Comparison of ENCODE assay signal across 17 cellular contexts in genomic region chrX:126658447-126658846, GRCh38.
DNase-seq lines count a peak whose midpoint lies in the region; ATAC-seq and TF ChIP-seq lines count a peak whose summit lies in the region.
"Had no signal": no experiment of that assay in that cellular context is flagged by ENCODE, and none has a peak within 500 bp of the region (broad histone marks: within the 10 kb centered on the region; RNA-seq: fewer than 3 reads in every experiment).

No MANE protein-coding gene starts in this region.

- H3K4me1 ChIP-seq in smooth muscle cell (ENCODE audit: low read depth), result no peaks in the 10 kb centered on the region

- no peaks in the 10 kb centered on the region for H3K9me3 ChIP-seq in smooth muscle cell (replicated peaks; ENCODE audit: low read depth)

- 50% methylated on average over 3 of the region's 3 CpGs for WGBS in smooth muscle cell (ENCODE audit: low lambda C conversion rate)

- H2AFZ ChIP-seq in smooth muscle cell (ENCODE audit: low read depth), result no peak overlapping the region

- no peak overlapping the region for H3K9ac ChIP-seq in smooth muscle cell (ENCODE audit: low read depth)

- DNase-seq in COLO829 (ENCODE audit: low spot score) (peak; percentile 8), MV-4-11 (lab: John Stamatoyannopoulos, UW) (peak; percentile 62), astrocyte of the hippocampus (ENCODE audit: low read depth, low spot score) (peak; percentile 0), iris pigment epithelial cell (ENCODE audit: low read depth) (peak; percentile 18), ureter (ENCODE audit: low spot score) (no peak), smooth muscle cell (lab: John Stamatoyannopoulos, UW; ENCODE audit: unreplicated experiment) (no peak), SIG-M5 (lab: John Stamatoyannopoulos, UW) (no peak)
- DNase-seq: H7, NCI-H1417 treated with DMSO at 0.1 percent for 48 hours, NCI-H2029, NCI-H2171, NCI-H446, OCI-M1, Right ventricle myocardium superior had no signal

- no peak for ATAC-seq in GM19023 (IDR thresholded peaks at IDR 0.05; ENCODE audit: unreplicated experiment)
- ATAC-seq: SK-N-SH treated with all-trans-retinoic acid at 6 μM for 48 hours had no signal

- H3K4me2 ChIP-seq in smooth muscle cell, result no peak overlapping the region

- H4K20me1 ChIP-seq in smooth muscle cell (ENCODE audit: low read depth), result no peaks in the 10 kb centered on the region

- TF ChIP-seq CTCF in smooth muscle cell (IDR thresholded peaks at IDR 0.05; ENCODE audit: borderline replicate concordance, insufficient read depth, poor library complexity, severe bottlenecking), result no peak

- no peaks in the 10 kb centered on the region for H3K36me3 ChIP-seq in smooth muscle cell (ENCODE audit: low read depth)

- H3K4me3 ChIP-seq in smooth muscle cell, result no peak overlapping the region

- H3F3A ChIP-seq in smooth muscle cell (ENCODE audit: low read depth), result no peaks in the 10 kb centered on the region

- H3K79me2 ChIP-seq in smooth muscle cell (ENCODE audit: low read depth), result no peaks in the 10 kb centered on the region

- no peak overlapping the region for H3K27ac ChIP-seq in smooth muscle cell (ENCODE audit: low read depth)
- H3K27ac ChIP-seq: C4-2B had no signal

- H3K27me3 ChIP-seq in smooth muscle cell (ENCODE audit: low read depth), result no peaks in the 10 kb centered on the region

Comparison
In these comparisons a context has a peak if more than half of its experiments do, and no peak if none do; other contexts are left out.
1. DNase-seq: peak in COLO829 (single experiment), MV-4-11 (single experiment), astrocyte of the hippocampus (single experiment) and iris pigment epithelial cell (single experiment); none in ureter (single experiment), smooth muscle cell (single experiment) and SIG-M5 (single experiment).